3 cellular contexts compared by ENCODE assay signal in genomic region chr18:31270578-31270977, GRCh38.
TF ChIP-seq lines count a peak whose summit lies in the region.

No MANE protein-coding gene starts in this region.

TF ChIP-seq in liver, 16 proteins besides CTCF, POLR2A, EP300 and RAD21:
- TF ChIP-seq TAF1 (conservative IDR thresholded peaks at IDR 0.05) (no peak), HNF4A (conservative IDR thresholded peaks at IDR 0.05) (peak; percentile 18 to 26), RXRA (IDR thresholded peaks at IDR 0.05) (no peak), FOXA1 (IDR thresholded peaks at IDR 0.05) (no peak)

TF ChIP-seq in HepG2, 621 proteins besides CTCF, POLR2A, EP300 and RAD21:
- TF ChIP-seq MTERF4 (CRISPR knock-in tag; IDR thresholded peaks at IDR 0.05) (no peak), ZKSCAN5 (CRISPR knock-in tag; IDR thresholded peaks at IDR 0.05) (no peak), NR3C1 (CRISPR knock-in tag; IDR thresholded peaks at IDR 0.05) (no peak), GPN1 (CRISPR knock-in tag; IDR thresholded peaks at IDR 0.05; ENCODE audit: borderline replicate concordance) (no peak), NCOA1 (CRISPR knock-in tag; IDR thresholded peaks at IDR 0.05) (no peak), ZNF446 (CRISPR knock-in tag; IDR thresholded peaks at IDR 0.05) (no peak), ZBTB34 (CRISPR knock-in tag; IDR thresholded peaks at IDR 0.05) (no peak), ZNF639 (CRISPR knock-in tag; conservative IDR thresholded peaks at IDR 0.05) (no peak), NFIC (IDR thresholded peaks at IDR 0.05; ENCODE audit: low read length) (no peak), ZNF644 (CRISPR knock-in tag; IDR thresholded peaks at IDR 0.05; ENCODE audit: low read depth) (no peak), NONO (IDR thresholded peaks at IDR 0.05) (no peak), NONO (CRISPR knock-in tag; conservative IDR thresholded peaks at IDR 0.05) (no peak), ZNF383 (CRISPR knock-in tag; IDR thresholded peaks at IDR 0.05; ENCODE audit: borderline replicate concordance) (no peak), ZNF616 (CRISPR knock-in tag; IDR thresholded peaks at IDR 0.05; ENCODE audit: low read depth) (no peak)

TF ChIP-seq in K562, 482 proteins besides CTCF, POLR2A, EP300 and RAD21:
- TF ChIP-seq HNRNPL (IDR thresholded peaks at IDR 0.05; ENCODE audit: low read depth, low read length) (no peak), SPI1 (IDR thresholded peaks at IDR 0.05; ENCODE audit: borderline replicate concordance, low read depth, low read length) (peak; percentile 70; the same call in 1 of the 2 replicates)
TF ChIP-seq in K562: peak in this region for 1.
